8 cellular contexts compared by ENCODE assay signal in genomic region chr17:40548491-40548981, GRCh38. TPM values are rescaled to one million over a fixed set of nuclear protein-coding genes. Genes with fewer than 3 reads are reported as not detected.
DNase-seq lines count a peak whose midpoint lies in the region; ATAC-seq and TF ChIP-seq lines count a peak whose summit lies in the region.

No MANE protein-coding gene starts in this region.

- no TSS peak for BruUV-seq in Panc1 (replicated peaks; lab: Mats Ljungman, UMichigan)

- H3K4me1 Mint-ChIP-seq in CD4-positive, CD25-positive, alpha-beta regulatory T cell, result peaks cover 14 to 88% (median 56%) of the 10 kb centered on the region in 4 donors
- H3K4me1 Mint-ChIP-seq in effector memory CD8-positive, alpha-beta T cell (ENCODE audit: low read depth in 2 of 2), result peaks cover 35 to 56% of the 10 kb centered on the region in 2 donors

- no peak for TF ChIP-seq CTCF in Panc1 (IDR thresholded peaks at IDR 0.05)
- no peak for TF ChIP-seq CTCF in prostate gland (IDR thresholded peaks at IDR 0.05)

- no peaks in the 10 kb centered on the region for H3K27me3 ChIP-seq in CD4-positive, CD25-positive, alpha-beta regulatory T cell (ENCODE audit: control insufficient read depth, insufficient read depth, low read length)
- H3K27me3 ChIP-seq in Panc1 (ENCODE audit: control insufficient read depth, insufficient read depth, low read length) (no peaks in the 10 kb centered on the region), prostate gland (replicated peaks; ENCODE audit: insufficient read depth) (no peaks in the 10 kb centered on the region)

- peaks cover 7% of the 10 kb centered on the region for H3K36me3 Mint-ChIP-seq in CD4-positive, CD25-positive, alpha-beta regulatory T cell
- peaks cover 15% of the 10 kb centered on the region for H3K36me3 Mint-ChIP-seq in effector memory CD8-positive, alpha-beta T cell (ENCODE audit: insufficient read depth)

- POLR2A ChIA-PET in Panc1 (lab: Charles Lee), result no interaction called here

- no peaks in the 10 kb centered on the region for H3K9me3 ChIP-seq in CD4-positive, CD25-positive, alpha-beta regulatory T cell (ENCODE audit: control insufficient read depth in 2 of 2, low read length in 2 of 2)
- H3K9me3 ChIP-seq in Panc1 (ENCODE audit: control insufficient read depth, insufficient read depth, low read depth, low read length), result no peaks in the 10 kb centered on the region
- H3K9me3 ChIP-seq in prostate gland, result no peaks in the 10 kb centered on the region

- H3K4me3 ChIP-seq in CD4-positive, CD25-positive, alpha-beta regulatory T cell (ENCODE audit: low read depth, low read length), result no peak overlapping the region
- H3K4me3 ChIP-seq in Panc1 (ENCODE audit: low read depth in 2 of 2, low read length in 2 of 2) (no peak overlapping the region), prostate gland (no peak overlapping the region)

- no peak for TF ChIP-seq POLR2A in prostate gland (IDR thresholded peaks at IDR 0.05)

- peaks cover 75% of the 10 kb centered on the region for H3K4me1 ChIP-seq in CD4-positive, CD25-positive, alpha-beta regulatory T cell (ENCODE audit: control insufficient read depth, insufficient read depth, low read length, poor library complexity, severe bottlenecking)
- peaks cover 12% of the 10 kb centered on the region for H3K4me1 ChIP-seq in Panc1 (ENCODE audit: control insufficient read depth, insufficient read depth, low read length)
- peaks cover 7% of the 10 kb centered on the region for H3K4me1 ChIP-seq in prostate gland (replicated peaks)

- H3K4me3 Mint-ChIP-seq in CD4-positive, CD25-positive, alpha-beta regulatory T cell, result peak overlapping the region; percentile 58 to 80 (median 66)
- peak overlapping the region; percentile 2 to 55 for H3K4me3 Mint-ChIP-seq in effector memory CD8-positive, alpha-beta T cell

- CTCF ChIA-PET in Panc1 (lab: Charles Lee), result interaction anchor here (1.0 to 1.3 kb wide), 2 partner anchors 16 to 73 kb away, joined by 3 to 4 read pairs; no protein-coding TSS in a partner anchor

- peak overlapping the region; percentile 60 for H3K27ac ChIP-seq in CD4-positive, CD25-positive, alpha-beta regulatory T cell (ENCODE audit: insufficient read depth, low read length, poor library complexity, severe bottlenecking)
- H3K27ac ChIP-seq in Panc1 (ENCODE audit: low read length) (peak overlapping the region; percentile 55; the same call in 1 of the 2 replicates), prostate gland (peak overlapping the region; percentile 63 to 71)

- 69% methylated on average over 9 of the region's 9 CpGs for WGBS in prostate gland

- H3K9me3 Mint-ChIP-seq in CD4-positive, CD25-positive, alpha-beta regulatory T cell, result no peaks in the 10 kb centered on the region
- no peaks in the 10 kb centered on the region for H3K9me3 Mint-ChIP-seq in effector memory CD8-positive, alpha-beta T cell

- in situ Hi-C loops in Panc1 (cut with HindIII; ENCODE audit: low pct_unique_long_range_greater_than_20kb, low sequenced_read_pairs), result no loop called here

- peaks cover 17% of the 10 kb centered on the region for H3K36me3 ChIP-seq in CD4-positive, CD25-positive, alpha-beta regulatory T cell (ENCODE audit: control insufficient read depth, insufficient read depth, low read length)
- H3K36me3 ChIP-seq in Panc1 (ENCODE audit: control insufficient read depth, insufficient read depth, low read length) (no peaks in the 10 kb centered on the region), prostate gland (no peaks in the 10 kb centered on the region)

- no peaks in the 10 kb centered on the region for H3K27me3 Mint-ChIP-seq in CD4-positive, CD25-positive, alpha-beta regulatory T cell
- no peaks in the 10 kb centered on the region for H3K27me3 Mint-ChIP-seq in effector memory CD8-positive, alpha-beta T cell

- peak overlapping the region; percentile 69 to 90 (median 86) for H3K27ac Mint-ChIP-seq in CD4-positive, CD25-positive, alpha-beta regulatory T cell
- H3K27ac Mint-ChIP-seq in effector memory CD8-positive, alpha-beta T cell, result peak overlapping the region; percentile 22 to 91

- intact Hi-C loops in Panc1 (cut with micrococcal nuclease; ENCODE audit: unreplicated experiment), result no loop called here
- intact Hi-C loops in prostate gland (cut with DNase I), result no loop called here

- DNase-seq in CD4-positive, CD25-positive, alpha-beta regulatory T cell, result no peak
- DNase-seq in Panc1 (ENCODE audit: low read depth, low spot score) (no peak), prostate gland (ENCODE audit: low spot score) (no peak), hepatic stellate cell (ENCODE audit: low spot score) (no peak), NCI-H2107 (lab: John Stamatoyannopoulos, UW) (no peak), HUDEP-2 (lab: John Stamatoyannopoulos, UW; ENCODE audit: unreplicated experiment in 76 of 76) (no peak)
- DNase-seq in effector memory CD8-positive, alpha-beta T cell, result no peak

- ATAC-seq in CD4-positive, CD25-positive, alpha-beta regulatory T cell (ENCODE audit: low read depth in 2 of 2), result no peak
- no peak for ATAC-seq in Panc1
- no peak for ATAC-seq in effector memory CD8-positive, alpha-beta T cell (replicated peaks)
- ATAC-seq in HG03135 (IDR thresholded peaks at IDR 0.05; ENCODE audit: unreplicated experiment), result no peak

RNA-seq across cellular contexts. Expression of gene CCR7, which starts 16.7 kb away (rescaled TPM):
- total RNA-seq in CD4-positive, CD25-positive, alpha-beta regulatory T cell, result 192 TPM
- 100 to 1,000 TPM; 351 to 828 (median 609) TPM for polyA plus RNA-seq in CD4-positive, CD25-positive, alpha-beta regulatory T cell
- 0.44 TPM for total RNA-seq in Panc1 (2021; ENCODE audit: unreplicated experiment)
- polyA plus RNA-seq in Panc1 (2012; ENCODE audit: insufficient read length), result not detected
- under 1 TPM in 1 of 2 donors, not detected in 1; 0.40 TPM for total RNA-seq in prostate gland

RNA-seq across cellular contexts. Expression of gene TNS4, which starts 47.1 kb away (rescaled TPM):
- 1.1 TPM for total RNA-seq in CD4-positive, CD25-positive, alpha-beta regulatory T cell
- polyA plus RNA-seq in CD4-positive, CD25-positive, alpha-beta regulatory T cell, result under 1 TPM in 1 of 4 donors, not detected in 3; 0.16 TPM
- total RNA-seq in Panc1 (2021; ENCODE audit: unreplicated experiment) (not detected), prostate gland (10 to 100 TPM; 51.3 to 56.1 TPM)
- not detected for polyA plus RNA-seq in Panc1 (2012; ENCODE audit: insufficient read length)

Comparison
In these comparisons a context has a peak if more than half of its experiments do, and no peak if none do; other contexts are left out.
1. RNA of gene CCR7, which starts 16.7 kb away (total RNA-seq): 192 TPM in CD4-positive, CD25-positive, alpha-beta regulatory T cell (single experiment); 0.44 TPM in Panc1 (single experiment) and 0.40 TPM in prostate gland; every median in the first group is over 100 times any median in the second.
2. RNA of gene TNS4, which starts 47.1 kb away (total RNA-seq): 51.3 to 56.1 TPM in prostate gland; 1.1 TPM in CD4-positive, CD25-positive, alpha-beta regulatory T cell (single experiment) and not detected in Panc1 (single experiment); every median in the first group is over 10 times any median in the second.
3. Peak in every context shown above with its lines, with median percentiles within 50 percentile points of each other: H3K27ac ChIP-seq.